Comparison of ENCODE assay signal across 18 cellular contexts in genomic region chr5:58885265-58885664, GRCh38.
DNase-seq lines count a peak whose midpoint lies in the region; ATAC-seq and TF ChIP-seq lines count a peak whose summit lies in the region.
"Had no signal": no experiment of that assay in that cellular context is flagged by ENCODE, and none has a peak within 500 bp of the region (broad histone marks: within the 10 kb centered on the region; RNA-seq: fewer than 3 reads in every experiment).

No MANE protein-coding gene starts in this region.

- H3K4me1 Mint-ChIP-seq in osteocyte (ENCODE audit: unreplicated experiment): peaks cover 34% of the 10 kb centered on the region

- H3K9me3 Mint-ChIP-seq in osteocyte (ENCODE audit: unreplicated experiment): peaks cover 10% of the 10 kb centered on the region
- H3K9me3 Mint-ChIP-seq: activated naive CD4-positive, alpha-beta T cell treated with anti-CD3 and anti-CD28 coated beads, Interleukin-2, amount 50 U/mL, for 24 hours; CD4-positive, alpha-beta T cell; dendritic cell treated with granulocyte-macrophage colony-stimulating factor and Interleukin-4, amounts not matched to agents 40 ng/mL and 50 ng/mL, for 4 days; immature natural killer cell; natural killer cell had no signal

- H3K4me3 Mint-ChIP-seq in osteocyte (ENCODE audit: unreplicated experiment): no peak overlapping the region
- H3K4me3 Mint-ChIP-seq: activated CD4-positive, alpha-beta T cell treated with anti-CD3 and anti-CD28 coated beads for 36 hours; activated naive CD4-positive, alpha-beta T cell treated with anti-CD3 and anti-CD28 coated beads, Interleukin-2, amount 50 U/mL, for 24 hours; CD4-positive, alpha-beta T cell; dendritic cell treated with granulocyte-macrophage colony-stimulating factor and Interleukin-4, amounts not matched to agents 40 ng/mL and 50 ng/mL, for 4 days; immature natural killer cell; natural killer cell had no signal

- no peak for DNase-seq in NCI-H748 (lab: John Stamatoyannopoulos, UW; ENCODE audit: unreplicated experiment)
- no peak for DNase-seq in osteocyte (ENCODE audit: extremely low spot score, unreplicated experiment)
- no peak for DNase-seq in occipital lobe (lab: John Stamatoyannopoulos, UW)
- no peak for DNase-seq in putamen (ENCODE audit: low spot score)
- DNase-seq: activated CD4-positive, alpha-beta T cell treated with anti-CD3 and anti-CD28 coated beads for 36 hours; body of pancreas; CD4-positive, alpha-beta T cell; EL; immature natural killer cell; natural killer cell; NCI-H446 treated with DMSO at 0.1 percent for 48 hours; SJCRH30 had no signal

- H3K27ac Mint-ChIP-seq in osteocyte (ENCODE audit: unreplicated experiment): no peak overlapping the region
- H3K27ac Mint-ChIP-seq: activated CD4-positive, alpha-beta T cell treated with anti-CD3 and anti-CD28 coated beads for 36 hours; activated naive CD4-positive, alpha-beta T cell treated with anti-CD3 and anti-CD28 coated beads, Interleukin-2, amount 50 U/mL, for 24 hours; CD4-positive, alpha-beta T cell; dendritic cell treated with granulocyte-macrophage colony-stimulating factor and Interleukin-4, amounts not matched to agents 40 ng/mL and 50 ng/mL, for 4 days; immature natural killer cell; natural killer cell had no signal

- ATAC-seq in GM18520 (IDR thresholded peaks at IDR 0.05; ENCODE audit: unreplicated experiment): peak; percentile 44
- ATAC-seq in GM19468 (IDR thresholded peaks at IDR 0.05; ENCODE audit: extremely low read depth, unreplicated experiment): peak; percentile 29
- peak; percentile 46 for ATAC-seq in HG02852 (IDR thresholded peaks at IDR 0.05; ENCODE audit: unreplicated experiment)
- peak; percentile 77 for ATAC-seq in HG03457 (IDR thresholded peaks at IDR 0.05; ENCODE audit: unreplicated experiment)
- ATAC-seq: activated CD4-positive, alpha-beta T cell treated with anti-CD3 and anti-CD28 coated beads for 36 hours; body of pancreas; natural killer cell had no signal

- no peak for TF ChIP-seq CTCF in osteocyte (IDR thresholded peaks at IDR 0.05)

- peaks cover 2% of the 10 kb centered on the region for H3K36me3 Mint-ChIP-seq in osteocyte (ENCODE audit: unreplicated experiment)
- H3K36me3 Mint-ChIP-seq: activated naive CD4-positive, alpha-beta T cell treated with anti-CD3 and anti-CD28 coated beads, Interleukin-2, amount 50 U/mL, for 24 hours; immature natural killer cell; natural killer cell had no signal

- H3K27me3 Mint-ChIP-seq in osteocyte (ENCODE audit: unreplicated experiment): peaks cover 3% of the 10 kb centered on the region
- H3K27me3 Mint-ChIP-seq: activated naive CD4-positive, alpha-beta T cell treated with anti-CD3 and anti-CD28 coated beads, Interleukin-2, amount 50 U/mL, for 24 hours had no signal
